In genomic region chr9:128992995-128993394, GRCh38 we compare ENCODE assay signal across 13 cellular contexts. TPM values are rescaled to one million over a fixed set of nuclear protein-coding genes. Genes with fewer than 3 reads are reported as not detected.
DNase-seq lines count a peak whose midpoint lies in the region; TF ChIP-seq lines count a peak whose summit lies in the region.
"Had no signal": no experiment of that assay in that cellular context is flagged by ENCODE, and none has a peak within 500 bp of the region (broad histone marks: within the 10 kb centered on the region; RNA-seq: fewer than 3 reads in every experiment).

No MANE protein-coding gene starts in this region.

- no peak for TF ChIP-seq EP300 in sigmoid colon (IDR thresholded peaks at IDR 0.05)

- DNase-seq in AG04449 (ENCODE audit: low read depth, low spot score), result no peak
- DNase-seq in Jurkat, Clone E6-1 (ENCODE audit: low read depth, low spot score), result peak; percentile 41
- no peak for DNase-seq in brain microvascular endothelial cell
- no peak for DNase-seq in sigmoid colon
- DNase-seq in NCI-H1092 (lab: John Stamatoyannopoulos, UW), result no peak
- no peak for DNase-seq in T-helper 2 cell treated with Interferon-gamma antibody and Interleukin-4, amounts not matched to agents 5 μg/mL and 100 μg/mL, for 36 hours (ENCODE audit: low spot score)
- no peak for DNase-seq in NCI-H1436 (lab: John Stamatoyannopoulos, UW)
- DNase-seq: CD8-positive, alpha-beta T cell; NCI-H146 had no signal

- TF ChIP-seq CTCF in AG04449 (IDR thresholded peaks at IDR 0.05; ENCODE audit: insufficient read depth, low read length, missing control alignments), result peak; percentile 41
- peak; percentile 63 for TF ChIP-seq CTCF in brain microvascular endothelial cell (IDR thresholded peaks at IDR 0.05; ENCODE audit: low read depth, low read length, missing control alignments)
- TF ChIP-seq CTCF in sigmoid colon (IDR thresholded peaks at IDR 0.05), result no peak

- H3K27me3 ChIP-seq in brain microvascular endothelial cell (replicated peaks), result no peaks in the 10 kb centered on the region
- no peaks in the 10 kb centered on the region for H3K27me3 ChIP-seq in layer of hippocampus (ENCODE audit: control insufficient read depth, insufficient read depth, low read length)
- H3K27me3 ChIP-seq in sigmoid colon, result no peaks in the 10 kb centered on the region

- WGBS in sigmoid colon, 2 donors, result 85% methylated on average over 7 of the region's 7 CpGs

- H3K36me3 ChIP-seq in brain microvascular endothelial cell (replicated peaks) (peaks cover 69% of the 10 kb centered on the region), sigmoid colon (peaks cover 25 to 100% (median 59%) of the 10 kb centered on the region in 4 donors)

- H3K27ac Mint-ChIP-seq in T-helper 2 cell treated with Interferon-gamma antibody and Interleukin-4, amounts not matched to agents 5 μg/mL and 100 μg/mL, for 36 hours, result no peak overlapping the region
- H3K27ac Mint-ChIP-seq: activated naive CD8-positive, alpha-beta T cell; CD8-positive, alpha-beta T cell had no signal

- no peaks in the 10 kb centered on the region for H3K9me3 Mint-ChIP-seq in T-helper 2 cell treated with Interferon-gamma antibody and Interleukin-4, amounts not matched to agents 5 μg/mL and 100 μg/mL, for 36 hours
- H3K9me3 Mint-ChIP-seq: CD8-positive, alpha-beta T cell had no signal

- in situ Hi-C loops in brain microvascular endothelial cell (cut with HindIII; ENCODE audit: low pct_ligation_motif_present, low sequenced_read_pairs), result no loop called here

- H3K27ac ChIP-seq in brain microvascular endothelial cell (no peak overlapping the region), layer of hippocampus (ENCODE audit: low read depth, low read length) (peak overlapping the region; percentile 30), sigmoid colon (no peak overlapping the region)
- H3K27ac ChIP-seq: skin epidermis had no signal

- intact Hi-C loops in sigmoid colon (cut with DNase I), result no loop called here

- CTCF ChIA-PET in AG04449 (lab: Yijun Ruan, JAX), result interaction anchor here (0.6 to 14.1 kb wide), 4 partner anchors 13 to 631 kb away, joined by 3 to 178 read pairs (median 5); no protein-coding TSS in a partner anchor

- no peak overlapping the region for H3K4me3 ChIP-seq in AG04449 (ENCODE audit: low read depth, low read length)
- no peak overlapping the region for H3K4me3 ChIP-seq in Jurkat, Clone E6-1 (ENCODE audit: low read length)
- H3K4me3 ChIP-seq in brain microvascular endothelial cell (ENCODE audit: low read depth, low read length), result no peak overlapping the region
- H3K4me3 ChIP-seq in sigmoid colon, result no peak overlapping the region
- H3K4me3 ChIP-seq: skin epidermis, thoracic aorta had no signal

- H3K9me3 ChIP-seq in sigmoid colon, result no peaks in the 10 kb centered on the region
- H3K9me3 ChIP-seq: thoracic aorta had no signal

- TF ChIP-seq POLR2A in sigmoid colon (IDR thresholded peaks at IDR 0.05), result no peak

- peaks cover 10% of the 10 kb centered on the region for H3K4me1 Mint-ChIP-seq in T-helper 2 cell treated with Interferon-gamma antibody and Interleukin-4, amounts not matched to agents 5 μg/mL and 100 μg/mL, for 36 hours (ENCODE audit: low read depth)

- H3K4me3 Mint-ChIP-seq in T-helper 2 cell treated with Interferon-gamma antibody and Interleukin-4, amounts not matched to agents 5 μg/mL and 100 μg/mL, for 36 hours, result no peak overlapping the region
- H3K4me3 Mint-ChIP-seq: activated naive CD8-positive, alpha-beta T cell; CD8-positive, alpha-beta T cell had no signal

- peaks cover 0 to 2% (median under 1%) of the 10 kb centered on the region in 4 donors for H3K4me1 ChIP-seq in sigmoid colon

- no peaks in the 10 kb centered on the region for H3K27me3 Mint-ChIP-seq in T-helper 2 cell treated with Interferon-gamma antibody and Interleukin-4, amounts not matched to agents 5 μg/mL and 100 μg/mL, for 36 hours (ENCODE audit: low read depth)
- H3K27me3 Mint-ChIP-seq: activated naive CD8-positive, alpha-beta T cell had no signal

- POLR2A ChIA-PET in AG04449 (lab: Yijun Ruan, JAX), result no interaction called here

- H3K36me3 Mint-ChIP-seq in T-helper 2 cell treated with Interferon-gamma antibody and Interleukin-4, amounts not matched to agents 5 μg/mL and 100 μg/mL, for 36 hours (ENCODE audit: low read depth), result peaks cover 62% of the 10 kb centered on the region

RNA-seq across cellular contexts. Expression of gene SH3GLB2, which starts 35.1 kb away (rescaled TPM):
- 72.3 TPM for polyA plus RNA-seq in Jurkat, Clone E6-1 (2012; ENCODE audit: insufficient read depth, insufficient read length)
- 10 to 100 TPM; 66.7 to 78.3 (median 72.9) TPM for total RNA-seq in sigmoid colon
- 100 to 1,000 TPM in 1 of 3 donors, 10 to 100 TPM in 2; 49.7 to 143 (median 62.5) TPM for polyA plus RNA-seq in sigmoid colon

RNA-seq across cellular contexts. Expression of gene MIGA2, which starts 43.4 kb away (rescaled TPM):
- polyA plus RNA-seq in Jurkat, Clone E6-1 (2012; ENCODE audit: insufficient read depth, insufficient read length), result 24.8 TPM
- total RNA-seq in sigmoid colon, result 10 to 100 TPM; 18.1 to 30.5 (median 25.1) TPM
- 10 to 100 TPM in 1 of 3 donors, 1 to 10 TPM in 2; 8.4 to 44.3 (median 9.9) TPM for polyA plus RNA-seq in sigmoid colon

RNA-seq across cellular contexts. Expression of gene NUP188, which starts 45.5 kb away (rescaled TPM):
- 118 TPM for polyA plus RNA-seq in Jurkat, Clone E6-1 (2012; ENCODE audit: insufficient read depth, insufficient read length)
- 10 to 100 TPM; 16.6 to 28.8 (median 24.6) TPM for total RNA-seq in sigmoid colon
- 10 to 100 TPM in 1 of 3 donors, 1 to 10 TPM in 2; 3.7 to 21.3 (median 5.4) TPM for polyA plus RNA-seq in sigmoid colon

RNA-seq across cellular contexts. Expression of gene DOLK, which starts 45.6 kb away (rescaled TPM):
- 10.5 TPM for polyA plus RNA-seq in Jurkat, Clone E6-1 (2012; ENCODE audit: insufficient read depth, insufficient read length)
- total RNA-seq in sigmoid colon, result 10 to 100 TPM in 1 of 4 donors, 1 to 10 TPM in 3; 6.2 to 11.4 (median 9.3) TPM
- polyA plus RNA-seq in sigmoid colon, result 10 to 100 TPM in 1 of 3 donors, 1 to 10 TPM in 2; 2.4 to 11.1 (median 3.5) TPM

Comparison
In these comparisons a context has a peak if more than half of its experiments do, and no peak if none do; other contexts are left out.
1. CTCF ChIP-seq: peak in AG04449 (single experiment) and brain microvascular endothelial cell (single experiment); none in sigmoid colon (0 of 4).